In the genomic region with DNA sequence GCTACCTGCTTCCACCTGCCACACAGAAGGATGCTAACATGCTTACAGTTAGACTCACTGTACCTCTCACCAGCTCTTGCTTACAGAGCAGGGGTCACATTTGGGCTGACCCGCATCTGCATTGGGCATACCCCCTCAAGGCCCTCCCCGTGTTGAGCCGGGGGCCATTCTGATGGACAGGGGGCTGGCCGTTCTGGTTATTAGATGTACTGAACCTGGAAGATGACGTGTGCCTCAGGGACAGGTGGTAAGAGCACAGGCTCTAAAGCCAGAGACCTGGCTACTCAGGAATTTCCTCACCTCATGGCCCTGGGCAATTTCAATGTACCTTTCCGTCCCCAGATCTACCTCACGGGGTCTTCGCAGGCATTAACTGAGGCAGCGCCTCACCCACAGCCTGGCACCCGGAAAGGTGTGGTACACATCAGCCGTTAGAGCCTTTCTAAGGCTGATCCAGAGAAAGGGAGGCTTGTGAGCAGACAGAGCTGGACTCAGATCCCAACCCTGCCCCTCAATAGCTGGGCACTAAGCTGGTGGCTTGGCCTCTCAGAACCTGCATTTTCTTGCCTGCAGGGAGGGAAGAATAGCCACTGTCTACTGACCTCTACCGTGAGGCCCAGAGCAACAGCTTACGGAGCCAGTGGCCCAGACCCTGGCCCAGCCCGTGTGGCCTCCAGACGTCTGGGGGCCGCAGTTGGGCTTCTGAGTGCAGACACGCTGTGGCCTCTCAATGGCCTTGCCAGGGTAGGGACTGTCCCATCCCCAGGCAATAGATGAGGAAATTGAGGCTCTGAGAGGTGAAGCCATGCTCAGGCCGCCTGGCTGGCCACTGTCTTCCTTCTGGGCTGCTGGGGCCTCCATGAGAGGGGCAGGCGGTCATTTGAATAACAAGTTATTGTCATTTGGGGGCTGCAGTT, we compare ENCODE assay signal across 18 cellular contexts.
DNase-seq lines count a peak whose midpoint lies in the region; ATAC-seq, FAIRE-seq and TF ChIP-seq lines count a peak whose summit lies in the region.
"Had no signal": no experiment of that assay in that cellular context is flagged by ENCODE, and none has a peak within 500 bp of the region (broad histone marks: within the 10 kb centered on the region; RNA-seq: fewer than 3 reads in every experiment).

No MANE protein-coding gene starts in this region.

- in situ Hi-C loops in transverse colon (cut with MboI; ENCODE audit: low pct_ligation_motif_present in 1 of 4, low pct_unique_long_range_greater_than_20kb in 1 of 4, low sequenced_read_pairs in 3 of 4): no loop called here

- peak; percentile 3 for DNase-seq in Right ventricle myocardium superior
- DNase-seq in left cardiac atrium: no peak
- DNase-seq in caudate nucleus (lab: John Stamatoyannopoulos, UW): no peak
- no peak for DNase-seq in neural progenitor cell (ENCODE audit: low spot score)
- peak; percentile 3 for DNase-seq in transverse colon
- DNase-seq in thyroid gland: no peak
- no peak for DNase-seq in RCC 7860 (ENCODE audit: low spot score)
- no peak for DNase-seq in SK-N-DZ (ENCODE audit: low spot score)
- DNase-seq: activated CD4-positive, alpha-beta T cell treated with anti-CD3 and anti-CD28 coated beads for 36 hours; CD4-positive, CD25-positive, alpha-beta regulatory T cell; NCI-H1694; NCI-H226; stimulated activated CD4-positive, alpha-beta T cell treated with anti-CD3 and anti-CD28 coated beads, Interleukin-2, amount 100 ng/mL, for 24 hours; SW 1271 had no signal

- peaks cover 4% of the 10 kb centered on the region for H3K4me1 Mint-ChIP-seq in neural progenitor cell
- H3K4me1 Mint-ChIP-seq: activated CD4-positive, alpha-beta T cell treated with anti-CD3 and anti-CD28 coated beads for 36 hours; CD4-positive, CD25-positive, alpha-beta regulatory T cell had no signal

- no peak overlapping the region for H3K4me2 ChIP-seq in neural progenitor cell

- H3F3A ChIP-seq in neural progenitor cell (ENCODE audit: low read depth): no peaks in the 10 kb centered on the region

- H3K9me3 ChIP-seq in neural progenitor cell (ENCODE audit: low read depth) (no peaks in the 10 kb centered on the region), transverse colon (no peaks in the 10 kb centered on the region), thyroid gland (no peaks in the 10 kb centered on the region)
- H3K9me3 ChIP-seq: HAP-1 had no signal

- TF ChIP-seq POLR2A in transverse colon (IDR thresholded peaks at IDR 0.05) (no peak), thyroid gland (IDR thresholded peaks at IDR 0.05) (no peak)

- H3K27me3 ChIP-seq in neural progenitor cell: no peaks in the 10 kb centered on the region
- no peaks in the 10 kb centered on the region for H3K27me3 ChIP-seq in transverse colon
- H3K27me3 ChIP-seq in thyroid gland: no peaks in the 10 kb centered on the region

- no peak overlapping the region for H3K9ac ChIP-seq in neural progenitor cell

- no peaks in the 10 kb centered on the region for H4K20me1 ChIP-seq in neural progenitor cell (ENCODE audit: low read depth)

- no peak for FAIRE-seq in RCC 7860 (lab: Jason Lieb, UNC)
- FAIRE-seq: frontal cortex had no signal

- H3K36me3 ChIP-seq in neural progenitor cell (no peaks in the 10 kb centered on the region), transverse colon (no peaks in the 10 kb centered on the region), thyroid gland (no peaks in the 10 kb centered on the region)
- H3K36me3 ChIP-seq: HAP-1 had no signal

- ATAC-seq in Right ventricle myocardium superior (ENCODE audit: poor library complexity) (no peak), left cardiac atrium (no peak)
- ATAC-seq: activated CD4-positive, alpha-beta T cell treated with anti-CD3 and anti-CD28 coated beads for 36 hours had no signal

- H3K9me3 Mint-ChIP-seq in neural progenitor cell: no peaks in the 10 kb centered on the region
- H3K9me3 Mint-ChIP-seq: activated T-helper 2 cell treated with anti-CD3 and anti-CD28 coated beads, Interferon-gamma antibody, Interleukin-2, Interleukin-4, amounts not matched to agents 10 μg/mL and 5 μg/mL and 100 μg/mL, durations not matched to agents 14 hours and 24 hours and 36 hours; CD4-positive, CD25-positive, alpha-beta regulatory T cell; stimulated activated naive CD8-positive, alpha-beta T cell treated with anti-CD3 and anti-CD28 coated beads, Interleukin-15, amount 100 ng/mL, for 72 hours had no signal

- H3K4me3 ChIP-seq in neural progenitor cell (no peak overlapping the region), transverse colon (no peak overlapping the region), thyroid gland (replicated peaks in 1 of 3) (no peak overlapping the region)
- H3K4me3 ChIP-seq: HAP-1 had no signal

- peak overlapping the region; percentile 40 for H3K27ac Mint-ChIP-seq in neural progenitor cell
- H3K27ac Mint-ChIP-seq: activated CD4-positive, alpha-beta T cell treated with anti-CD3 and anti-CD28 coated beads for 36 hours; activated T-helper 2 cell treated with anti-CD3 and anti-CD28 coated beads, Interferon-gamma antibody, Interleukin-2, Interleukin-4, amounts not matched to agents 10 μg/mL and 5 μg/mL and 100 μg/mL, durations not matched to agents 14 hours and 24 hours and 36 hours had no signal

- H3K4me3 Mint-ChIP-seq in neural progenitor cell: no peak overlapping the region
- H3K4me3 Mint-ChIP-seq: activated CD4-positive, alpha-beta T cell treated with anti-CD3 and anti-CD28 coated beads for 36 hours; CD4-positive, CD25-positive, alpha-beta regulatory T cell; stimulated activated naive CD8-positive, alpha-beta T cell treated with anti-CD3 and anti-CD28 coated beads, Interleukin-15, amount 100 ng/mL, for 72 hours had no signal

- intact Hi-C loops in Right ventricle myocardium superior (cut with DNase I) (no loop called here), left cardiac atrium (cut with DNase I) (no loop called here), transverse colon (cut with DNase I; ENCODE audit: low total_unique reads) (no loop called here), thyroid gland (cut with DNase I) (no loop called here)

- H3K27ac ChIP-seq in caudate nucleus (ENCODE audit: low read depth, low read length) (peak overlapping the region; percentile 93), neural progenitor cell (no peak overlapping the region), transverse colon (no peak overlapping the region), thyroid gland (no peak overlapping the region)

- TF ChIP-seq CTCF in neural progenitor cell (IDR thresholded peaks at IDR 0.05) (no peak), transverse colon (IDR thresholded peaks at IDR 0.05) (no peak), thyroid gland (IDR thresholded peaks at IDR 0.05) (no peak)

- no peaks in the 10 kb centered on the region for H3K36me3 Mint-ChIP-seq in neural progenitor cell
- H3K36me3 Mint-ChIP-seq: CD4-positive, CD25-positive, alpha-beta regulatory T cell had no signal

- no peaks in the 10 kb centered on the region for H3K79me2 ChIP-seq in neural progenitor cell (ENCODE audit: low read depth)

- no peaks in the 10 kb centered on the region for H3K27me3 Mint-ChIP-seq in neural progenitor cell (ENCODE audit: insufficient read depth, low read depth)
- H3K27me3 Mint-ChIP-seq: activated CD4-positive, alpha-beta T cell treated with anti-CD3 and anti-CD28 coated beads for 36 hours; CD4-positive, CD25-positive, alpha-beta regulatory T cell; stimulated activated naive CD8-positive, alpha-beta T cell treated with anti-CD3 and anti-CD28 coated beads, Interleukin-15, amount 100 ng/mL, for 72 hours had no signal

- no peak overlapping the region for H2AFZ ChIP-seq in neural progenitor cell (replicated peaks)

- no peak for TF ChIP-seq EP300 in transverse colon (IDR thresholded peaks at IDR 0.05; ENCODE audit: low read depth)

- H3K4me1 ChIP-seq in neural progenitor cell: no peaks in the 10 kb centered on the region
- H3K4me1 ChIP-seq in transverse colon: no peaks in the 10 kb centered on the region
- no peaks in the 10 kb centered on the region for H3K4me1 ChIP-seq in thyroid gland
- H3K4me1 ChIP-seq: HAP-1 had no signal

- 93% methylated on average over 19 of the region's 19 CpGs; no CpG with 5 or more reads in 1 of the 2 donors for WGBS in transverse colon (ENCODE audit: low coverage in 1 of 2), 2 donors
- WGBS in thyroid gland, 2 donors: 90 to 99% methylated on average over 11 of the region's 19 CpGs

Comparison
In these comparisons a context has a peak if more than half of its experiments do, and no peak if none do; other contexts are left out.
1. DNase-seq: peak in Right ventricle myocardium superior (single experiment) and transverse colon (single experiment); none in left cardiac atrium (single experiment), caudate nucleus (0 of 61), neural progenitor cell (single experiment), thyroid gland (0 of 2), RCC 7860 (single experiment) and SK-N-DZ (single experiment).